Comparison of ENCODE assay signal across 21 cellular contexts in the genomic region with DNA sequence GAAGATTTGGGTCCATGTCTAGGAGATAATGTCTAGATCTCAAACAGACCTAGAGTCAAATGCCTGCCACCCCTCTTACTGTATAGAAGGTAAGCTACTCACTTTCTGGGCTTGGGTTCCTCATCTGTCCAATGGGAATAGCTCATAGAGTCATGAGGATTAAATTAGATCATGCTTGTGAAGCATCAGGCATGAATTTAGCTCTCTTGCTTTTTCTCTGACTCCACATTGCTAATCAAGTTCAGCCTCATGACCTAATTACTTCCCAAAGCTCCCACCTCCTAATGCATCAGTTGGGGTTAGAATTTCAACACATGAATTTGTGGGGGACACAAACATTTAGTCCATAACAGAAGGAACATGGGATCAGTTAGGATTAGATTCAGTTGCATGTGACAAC.
"Had no signal": no experiment of that assay in that cellular context is flagged by ENCODE, and none has a peak within 500 bp of the region (broad histone marks: within the 10 kb centered on the region; RNA-seq: fewer than 3 reads in every experiment).

No MANE protein-coding gene starts in this region.

- H3K27me3 ChIP-seq: ovary, right atrium auricular region, right lobe of liver, tibial nerve, uterus had no signal

- H3K36me3 ChIP-seq: left ventricle myocardium inferior, ovary, right atrium auricular region, right lobe of liver, tibial nerve, uterus had no signal

- ATAC-seq: mucosa of descending colon; naive thymus-derived CD4-positive, alpha-beta T cell; natural killer cell treated with Interleukin-12 subunit alpha and Interleukin-12 subunit beta and Interleukin-15 and Interleukin-18, amount 100 ng/mL, for 72 hours; right lobe of liver; stimulated activated memory B cell treated with anti-CD40 and anti-IgM and Interleukin-4, amounts not matched to agents 10 μg/mL and 1 μg/mL and 100 μg/mL, for 72 hours; stimulated activated naive CD8-positive, alpha-beta T cell treated with anti-CD3 and anti-CD28 coated beads, Interleukin-15, amount 100 ng/mL, for 72 hours had no signal

- H3K4me2 ChIP-seq: smooth muscle cell had no signal

- H3K4me3 ChIP-seq: left ventricle myocardium inferior, lung, mucosa of descending colon, ovary, right atrium auricular region, right lobe of liver, smooth muscle cell, tibial nerve, uterus had no signal

- H3K27ac Mint-ChIP-seq: natural killer cell treated with Interleukin-12 subunit alpha and Interleukin-12 subunit beta and Interleukin-15 and Interleukin-18, amount 100 ng/mL, for 72 hours; stimulated activated memory B cell treated with anti-CD40 and anti-IgM and Interleukin-4, amounts not matched to agents 10 μg/mL and 1 μg/mL and 100 μg/mL, for 72 hours; stimulated activated naive CD8-positive, alpha-beta T cell treated with anti-CD3 and anti-CD28 coated beads, Interleukin-15, amount 100 ng/mL, for 72 hours; type B pancreatic cell had no signal

- DNase-seq: left ventricle myocardium inferior; midbrain; mucosa of descending colon; naive thymus-derived CD4-positive, alpha-beta T cell; ovary; stimulated activated CD4-positive, alpha-beta T cell treated with anti-CD3 and anti-CD28 coated beads, Interleukin-1b, Interleukin-23, amount 100 ng/mL, for 48 hours; stimulated activated CD4-positive, alpha-beta T cell treated with anti-CD3 and anti-CD28 coated beads, Interleukin-2, amount 100 ng/mL, for 48 hours; stimulated activated CD4-positive, alpha-beta T cell treated with anti-CD3 and anti-CD28 coated beads, Interleukin-4, amount 100 ng/mL, for 4 hours; stimulated activated CD8-positive, alpha-beta memory T cell treated with anti-CD3 and anti-CD28 coated beads, Interleukin-4, amount 100 ng/mL, for 48 hours; stimulated activated naive CD4-positive, alpha-beta T cell treated with Interleukin-2 at 50 U/mL for 16 hours; stimulated activated naive CD8-positive, alpha-beta T cell treated with anti-CD3 and anti-CD28 coated beads, Interleukin-15, amount 100 ng/mL, for 72 hours; substantia nigra; uterus had no signal

- H3K4me1 ChIP-seq: right atrium auricular region, uterus had no signal

- H3K27ac ChIP-seq: left ventricle myocardium inferior, ovary, right atrium auricular region, right lobe of liver, tibial nerve, uterus had no signal

- H3K9me3 ChIP-seq: ovary, right lobe of liver had no signal
